ENCODE assay signal across 8 cellular contexts in the genomic region with DNA sequence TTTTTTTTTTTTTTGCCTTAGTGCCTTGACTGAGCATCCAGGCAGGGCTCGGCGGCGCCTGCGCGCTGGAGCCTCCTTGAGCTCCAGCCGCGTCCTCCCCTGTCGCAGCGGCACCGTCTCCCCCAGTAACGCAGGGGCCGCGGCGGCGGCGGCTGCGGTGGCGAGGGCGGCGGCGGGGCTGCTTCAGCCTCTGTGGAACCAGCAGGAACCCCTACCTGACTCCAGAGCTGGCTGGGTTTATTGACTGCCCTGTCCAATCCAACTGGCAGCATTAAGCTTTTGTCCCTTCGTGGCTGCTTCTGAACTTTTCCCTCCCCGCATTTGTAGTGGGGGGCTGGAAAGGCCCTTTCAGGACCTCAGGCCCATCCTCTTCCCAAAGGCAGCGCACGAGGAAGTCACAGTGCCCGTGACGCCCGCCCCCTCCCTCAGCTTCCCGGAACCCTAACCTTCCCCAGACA. TPM values are rescaled to one million over a fixed set of nuclear protein-coding genes. Genes with fewer than 3 reads are reported as not detected.
DNase-seq lines count a peak whose midpoint lies in the region; ATAC-seq and TF ChIP-seq lines count a peak whose summit lies in the region.

A gene with protein sequence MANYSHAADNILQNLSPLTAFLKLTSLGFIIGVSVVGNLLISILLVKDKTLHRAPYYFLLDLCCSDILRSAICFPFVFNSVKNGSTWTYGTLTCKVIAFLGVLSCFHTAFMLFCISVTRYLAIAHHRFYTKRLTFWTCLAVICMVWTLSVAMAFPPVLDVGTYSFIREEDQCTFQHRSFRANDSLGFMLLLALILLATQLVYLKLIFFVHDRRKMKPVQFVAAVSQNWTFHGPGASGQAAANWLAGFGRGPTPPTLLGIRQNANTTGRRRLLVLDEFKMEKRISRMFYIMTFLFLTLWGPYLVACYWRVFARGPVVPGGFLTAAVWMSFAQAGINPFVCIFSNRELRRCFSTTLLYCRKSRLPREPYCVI (minus strand): TSS at position 397 of the 458 bp plus-strand sequence. CDS start 2,106 bp downstream, outside the sequence.

- H3K4me2 ChIP-seq in OCI-LY3 (ENCODE audit: low read length), result peak within 1 kb of the TSS; percentile 90

- TF ChIP-seq CTCF in AG04450 (IDR thresholded peaks at IDR 0.05; ENCODE audit: low read depth, low read length), result no peak
- no peak for TF ChIP-seq CTCF in OCI-LY3 (IDR thresholded peaks at IDR 0.05; ENCODE audit: low read depth, low read length)
- TF ChIP-seq CTCF in cardiac muscle cell (IDR thresholded peaks at IDR 0.05; ENCODE audit: low read depth, low read length), result no peak

- H3K36me3 ChIP-seq in OCI-LY3 (replicated peaks; ENCODE audit: low read depth, low read length) (no peaks in the 10 kb centered on the region), adipocyte (ENCODE audit: control insufficient read depth, insufficient read depth, low read length, severe bottlenecking) (no peaks in the 10 kb centered on the region), cardiac muscle cell (no peaks in the 10 kb centered on the region)

- no peaks in the 10 kb centered on the region for H3K9me3 ChIP-seq in AG04450 (ENCODE audit: control insufficient read depth, insufficient read depth, low read length)
- H3K9me3 ChIP-seq in OCI-LY3 (ENCODE audit: insufficient read depth, low read length), result no peaks in the 10 kb centered on the region
- H3K9me3 ChIP-seq in adipocyte (ENCODE audit: control insufficient read depth, low read length), result no peaks in the 10 kb centered on the region
- no peaks in the 10 kb centered on the region for H3K9me3 ChIP-seq in cardiac muscle cell (ENCODE audit: low read depth)

- H3K4me1 ChIP-seq in OCI-LY3 (ENCODE audit: low read length) (peaks cover 11% of the 10 kb centered on the region), adipocyte (ENCODE audit: control insufficient read depth, insufficient read depth, low read length) (peaks cover 12% of the 10 kb centered on the region), cardiac muscle cell (ENCODE audit: low read depth) (no peaks in the 10 kb centered on the region)

- H3K9ac ChIP-seq in OCI-LY3 (ENCODE audit: low read length), result peak within 1 kb of the TSS; percentile 77
- peak within 1 kb of the TSS; percentile 92 for H3K9ac ChIP-seq in adipocyte (ENCODE audit: low read length)

- no peaks in the 10 kb centered on the region for H3K27me3 ChIP-seq in AG04450 (ENCODE audit: control insufficient read depth, insufficient read depth, low read length)
- H3K27me3 ChIP-seq in OCI-LY3 (ENCODE audit: low read depth, low read length), result no peaks in the 10 kb centered on the region
- H3K27me3 ChIP-seq in adipocyte (replicated peaks; ENCODE audit: control insufficient read depth, insufficient read depth, low read length), result no peaks in the 10 kb centered on the region
- peaks cover 2% of the 10 kb centered on the region for H3K27me3 ChIP-seq in cardiac muscle cell

- peak within 1 kb of the TSS; percentile 71 for H3K4me3 ChIP-seq in AG04450 (ENCODE audit: low read depth, low read length)
- H3K4me3 ChIP-seq in OCI-LY3 (ENCODE audit: low read length), result peak within 1 kb of the TSS; percentile 91
- peak within 1 kb of the TSS; percentile 94 for H3K4me3 ChIP-seq in adipocyte (ENCODE audit: low read length)
- H3K4me3 ChIP-seq in cardiac muscle cell, result peak within 1 kb of the TSS; percentile 24

- CTCF ChIA-PET in AG04450 (lab: Charles Lee), result interaction anchor here (0.6 to 1.7 kb wide), 10 partner anchors 9 to 1113 kb away, joined by 3 to 7 read pairs (median 4); no protein-coding TSS in a partner anchor

- no peaks in the 10 kb centered on the region for H4K20me1 ChIP-seq in OCI-LY3 (ENCODE audit: insufficient read depth, low read length)

- no peaks in the 10 kb centered on the region for H3K79me2 ChIP-seq in OCI-LY3 (ENCODE audit: low read length)

- ATAC-seq in GM18867 (IDR thresholded peaks at IDR 0.05; ENCODE audit: unreplicated experiment) (peak; percentile 73), HG03432 (IDR thresholded peaks at IDR 0.05; ENCODE audit: unreplicated experiment) (peak; percentile 89), HG03135 (IDR thresholded peaks at IDR 0.05; ENCODE audit: unreplicated experiment) (no peak)

- DNase-seq in AG04450 (ENCODE audit: low read depth, low spot score) (peak; percentile 37), adipocyte (ENCODE audit: low read depth) (peak; percentile 91), cardiac muscle cell (ENCODE audit: low read depth in 1 of 2, low spot score in 1 of 2) (peak; percentile 71 to 91), pons (ENCODE audit: low spot score) (peak; percentile 41)

- H3K27ac ChIP-seq in AG04450 (ENCODE audit: low read depth, low read length), result peak within 1 kb of the TSS; percentile 97
- H3K27ac ChIP-seq in OCI-LY3 (ENCODE audit: low read length), result no peak within 1 kb of the TSS
- no peak within 1 kb of the TSS for H3K27ac ChIP-seq in cardiac muscle cell

- H2AFZ ChIP-seq in OCI-LY3 (ENCODE audit: low read depth, low read length), result peak within 1 kb of the TSS; percentile 96

- POLR2A ChIA-PET in AG04450 (lab: Yijun Ruan, JAX), result interaction anchor here (0.6 to 0.8 kb wide), 5 partner anchors 11 to 624 kb away, joined by 3 to 8 read pairs (median 4); a partner anchor contains a TSS

RNA-seq across cellular contexts. Expression of the gene that starts here (rescaled TPM):
- polyA plus RNA-seq in AG04450 (2011; rRNA removed) (5.0 and 6.6 TPM in 2 replicates), cardiac muscle cell (not detected in 2 replicates)
- polyA minus RNA-seq in AG04450 (2011; rRNA and poly(A)+ RNA removed), result 3.9 and 4.4 TPM in 2 replicates
- 0.32 and 0.80 TPM in 2 replicates for total RNA-seq in cardiac muscle cell

Comparison
In these comparisons a context has a peak if more than half of its experiments do, and no peak if none do; other contexts are left out.
1. Peak in DNase-seq and H3K4me3 ChIP-seq in cardiac muscle cell; RNA of the gene not detected or under 1 TPM.
2. DNase-seq: peak in every context shown above with its lines; median percentile 91 in adipocyte; 81 in cardiac muscle cell; 41 in pons; 37 in AG04450.
3. H3K4me3 ChIP-seq: peak in every context shown above with its lines; median percentile 94 in adipocyte; 91 in OCI-LY3; 71 in AG04450; 24 in cardiac muscle cell.